20 cellular contexts compared by ENCODE assay signal in genomic region chr1:106699436-106699835, GRCh38.
DNase-seq lines count a peak whose midpoint lies in the region; FAIRE-seq and TF ChIP-seq lines count a peak whose summit lies in the region.
"Had no signal": no experiment of that assay in that cellular context is flagged by ENCODE, and none has a peak within 500 bp of the region (broad histone marks: within the 10 kb centered on the region; RNA-seq: fewer than 3 reads in every experiment).

No MANE protein-coding gene starts in this region.

- TF ChIP-seq POLR2A in thyroid gland (IDR thresholded peaks at IDR 0.05) (no peak), prostate gland (IDR thresholded peaks at IDR 0.05) (no peak)

- FAIRE-seq in HTR-8/SVneo (lab: Jason Lieb, UNC), result no peak
- FAIRE-seq: A204.1, D721Med had no signal

- no peaks in the 10 kb centered on the region for H3K9me3 ChIP-seq in thyroid gland
- H3K9me3 ChIP-seq in prostate gland, result no peaks in the 10 kb centered on the region
- H3K9me3 ChIP-seq: BE2C, MG63, Peyer's patch had no signal

- DNase-seq in EH (ENCODE audit: low read depth) (peak; percentile 15), LHCN-M2 (ENCODE audit: low read depth) (peak; percentile 5), epithelial cell of esophagus (ENCODE audit: low read depth) (peak; percentile 2), foreskin fibroblast (peak; percentile 60 to 81), substantia nigra (lab: John Stamatoyannopoulos, UW) (no peak), thyroid gland (no peak), HTR-8/SVneo (ENCODE audit: insufficient read length, low spot score) (no peak), prostate gland (ENCODE audit: low spot score) (no peak)
- DNase-seq: BE2C, DMS53, GF-D8, Karpas-422, MG63, NCI-H1417 treated with DMSO at 0.1 percent for 48 hours, NCI-H187, NCI-H748 treated with DMSO at 0.1 percent for 48 hours, Peyer's patch had no signal

- intact Hi-C loops in thyroid gland (cut with DNase I) (no loop called here), prostate gland (cut with DNase I) (no loop called here)

- no peak for TF ChIP-seq CTCF in epithelial cell of esophagus (IDR thresholded peaks at IDR 0.05; ENCODE audit: insufficient read depth, low read depth, low read length, missing control alignments)
- no peak for TF ChIP-seq CTCF in foreskin fibroblast (IDR thresholded peaks at IDR 0.05; ENCODE audit: low read depth, low read length)
- TF ChIP-seq CTCF in thyroid gland (IDR thresholded peaks at IDR 0.05), result no peak
- no peak for TF ChIP-seq CTCF in prostate gland (IDR thresholded peaks at IDR 0.05)

- no peaks in the 10 kb centered on the region for H3K4me1 ChIP-seq in thyroid gland
- no peaks in the 10 kb centered on the region for H3K4me1 ChIP-seq in prostate gland (replicated peaks)
- H3K4me1 ChIP-seq: BE2C, Peyer's patch had no signal

- H3K27me3 ChIP-seq in thyroid gland (no peaks in the 10 kb centered on the region), prostate gland (replicated peaks; ENCODE audit: insufficient read depth) (no peaks in the 10 kb centered on the region)
- H3K27me3 ChIP-seq: BE2C, MG63, Peyer's patch had no signal

- no peaks in the 10 kb centered on the region for H3K36me3 ChIP-seq in thyroid gland
- no peaks in the 10 kb centered on the region for H3K36me3 ChIP-seq in prostate gland
- H3K36me3 ChIP-seq: BE2C, MG63, Peyer's patch had no signal

- H3K27ac ChIP-seq in substantia nigra (ENCODE audit: low read depth, low read length, poor library complexity, severe bottlenecking) (no peak overlapping the region), thyroid gland (no peak overlapping the region), prostate gland (no peak overlapping the region)
- H3K27ac ChIP-seq: Peyer's patch had no signal

- H3K4me3 ChIP-seq in epithelial cell of esophagus (ENCODE audit: low read length) (no peak overlapping the region), foreskin fibroblast (ENCODE audit: low read depth in 1 of 2, low read length in 2 of 2) (no peak overlapping the region), thyroid gland (replicated peaks in 1 of 3) (no peak overlapping the region), prostate gland (no peak overlapping the region)
- H3K4me3 ChIP-seq: GM23338, MG63, Peyer's patch had no signal

Comparison
In these comparisons a context has a peak if more than half of its experiments do, and no peak if none do; other contexts are left out.
1. DNase-seq: peak in EH (single experiment), LHCN-M2 (single experiment), epithelial cell of esophagus (single experiment) and foreskin fibroblast (2 of 2); none in substantia nigra (0 of 49), thyroid gland (0 of 2), HTR-8/SVneo (single experiment) and prostate gland (single experiment).